Comparison of ENCODE assay signal across 22 cellular contexts in genomic region chr22:24796056-24796455, GRCh38. TPM values are rescaled to one million over a fixed set of nuclear protein-coding genes. Genes with fewer than 3 reads are reported as not detected.
DNase-seq lines count a peak whose midpoint lies in the region; ATAC-seq and TF ChIP-seq lines count a peak whose summit lies in the region.
"Had no signal": no experiment of that assay in that cellular context is flagged by ENCODE, and none has a peak within 500 bp of the region (broad histone marks: within the 10 kb centered on the region; RNA-seq: fewer than 3 reads in every experiment).

No MANE protein-coding gene starts in this region.

- no peaks in the 10 kb centered on the region for H3K36me3 ChIP-seq in IMR-90 (ENCODE audit: control insufficient read depth, insufficient read depth, low read length)
- no peaks in the 10 kb centered on the region for H3K36me3 ChIP-seq in tibial nerve
- H3K36me3 ChIP-seq: BE2C, BLaER1 had no signal

- dilution Hi-C loops in IMR-90 (cut with HindIII; ENCODE audit: low sequenced_read_pairs, unreplicated experiment): no loop called here

- H4K5ac ChIP-seq in IMR-90 (ENCODE audit: low read depth, low read length): no peak overlapping the region

- H3K4ac ChIP-seq in IMR-90 (ENCODE audit: low read depth, low read length): no peak overlapping the region

- H3K79me1 ChIP-seq in IMR-90 (ENCODE audit: low read depth in 1 of 2, low read length in 2 of 2): no peaks in the 10 kb centered on the region

- DNase-seq in IMR-90: no peak
- peak; percentile 11 for DNase-seq in MV-4-11 (lab: John Stamatoyannopoulos, UW)
- peak; percentile 7 for DNase-seq in islet precursor cell
- no peak for DNase-seq in tibial nerve (ENCODE audit: low spot score in 2 of 2)
- no peak for DNase-seq in DMS53 (lab: John Stamatoyannopoulos, UW)
- no peak for DNase-seq in NCI-H748 treated with DMSO at 0.1 percent for 48 hours (lab: John Stamatoyannopoulos, UW)
- DNase-seq: 8988T; ACHN; BE2C; C1 segment of cervical spinal cord; CD4-positive, alpha-beta memory T cell; CD4-positive, CD25-positive, alpha-beta regulatory T cell; CD8-positive, alpha-beta memory T cell; COR-L47; DMS 273 treated with DMSO at 0.1 percent for 48 hours; DMS153; DMS79 treated with DMSO at 0.1 percent for 48 hours; GF-D8 had no signal

- H3K9ac ChIP-seq in IMR-90 (ENCODE audit: low read depth, low read length): no peak overlapping the region
- H3K9ac ChIP-seq: BLaER1 had no signal

- H3K9me1 ChIP-seq in IMR-90 (ENCODE audit: insufficient read depth, low read length): no peaks in the 10 kb centered on the region

- TF ChIP-seq EP300 in tibial nerve (IDR thresholded peaks at IDR 0.05): no peak

- H3K4me2 ChIP-seq in IMR-90 (ENCODE audit: low read depth, low read length): no peak overlapping the region
- H3K4me2 ChIP-seq: BLaER1 had no signal

- CTCF ChIA-PET in IMR-90 (lab: Yijun Ruan, JAX): no interaction called here

- H3K18ac ChIP-seq in IMR-90 (ENCODE audit: low read depth, low read length): no peak overlapping the region

- no peak overlapping the region for H2BK20ac ChIP-seq in IMR-90 (ENCODE audit: low read depth, low read length)

- in situ Hi-C loops in IMR-90 (cut with MboI; ENCODE audit: low sequenced_read_pairs): no loop called here

- no peak overlapping the region for H2AK5ac ChIP-seq in IMR-90 (ENCODE audit: low read depth, low read length)

- H3K9me3 ChIP-seq in IMR-90 (ENCODE audit: control insufficient read depth, insufficient read depth, low read length) (no peaks in the 10 kb centered on the region), tibial nerve (no peaks in the 10 kb centered on the region)
- H3K9me3 ChIP-seq: BE2C, BLaER1 had no signal

- H2AFZ ChIP-seq in IMR-90 (replicated peaks; ENCODE audit: low read length, poor library complexity): no peak overlapping the region

- H3K27ac ChIP-seq in IMR-90 (ENCODE audit: insufficient read depth, low read length): no peak overlapping the region
- no peak overlapping the region for H3K27ac ChIP-seq in tibial nerve
- H3K27ac ChIP-seq: BLaER1 had no signal

- POLR2A ChIA-PET in IMR-90 (lab: Charles Lee; ENCODE audit: unreplicated experiment): no interaction called here

- no peaks in the 10 kb centered on the region for H3K4me1 ChIP-seq in IMR-90 (ENCODE audit: control insufficient read depth, insufficient read depth, low read length)
- H3K4me1 ChIP-seq in tibial nerve: no peaks in the 10 kb centered on the region
- H3K4me1 ChIP-seq: BLaER1 had no signal

- no peak for TF ChIP-seq RAD21 in IMR-90 (IDR thresholded peaks at IDR 0.05; ENCODE audit: low read length)

- TF ChIP-seq CTCF in IMR-90 (conservative IDR thresholded peaks at IDR 0.05; ENCODE audit: low read depth, low read length) (no peak), tibial nerve (IDR thresholded peaks at IDR 0.05) (no peak)

- H4K8ac ChIP-seq in IMR-90 (ENCODE audit: low read depth in 2 of 2, low read length in 2 of 2): no peak overlapping the region

- no peak overlapping the region for H4K91ac ChIP-seq in IMR-90 (ENCODE audit: insufficient read depth, low read depth, low read length)

- H3K56ac ChIP-seq in IMR-90 (ENCODE audit: extremely low read depth, insufficient read depth, low read length): no peak overlapping the region

- H3K23ac ChIP-seq in IMR-90 (ENCODE audit: low read depth, low read length): no peak overlapping the region

- H4K20me1 ChIP-seq in IMR-90 (ENCODE audit: insufficient read depth, low read length): no peaks in the 10 kb centered on the region
- H4K20me1 ChIP-seq: BLaER1 had no signal

- H3K27me3 ChIP-seq in IMR-90 (ENCODE audit: control insufficient read depth, insufficient read depth, low read length) (0 out of 2 replicates have a peak, but pooled peaks cover 2% of the 10 kb centered on the region), tibial nerve (no peaks in the 10 kb centered on the region)
- H3K27me3 ChIP-seq: BE2C, BLaER1 had no signal

- TF ChIP-seq POLR2A in IMR-90 (IDR thresholded peaks at IDR 0.05; ENCODE audit: low read depth, low read length) (no peak), tibial nerve (IDR thresholded peaks at IDR 0.05) (no peak)

- no peak overlapping the region for H2BK120ac ChIP-seq in IMR-90 (ENCODE audit: low read depth, low read length)

- no peak overlapping the region for H3K14ac ChIP-seq in IMR-90 (replicated peaks; ENCODE audit: low read depth, low read length)

- whole genome bisulfite sequencing in IMR-90 (ENCODE audit: extremely low coverage in 2 of 2, insufficient read length in 1 of 2), 2 experiments: 92% methylated on average over 2 of the region's 3 CpGs; no CpG with 5 or more reads in 1 of the 2 experiments
- WGBS in tibial nerve, 2 donors: 79 to 84% methylated on average over 3 of the region's 3 CpGs

- H3K4me3 ChIP-seq in IMR-90 (ENCODE audit: insufficient read depth, low read depth, low read length): no peak overlapping the region
- no peak overlapping the region for H3K4me3 ChIP-seq in tibial nerve
- H3K4me3 ChIP-seq: BLaER1 had no signal

- no TSS peak for BruUV-seq in IMR-90 (replicated peaks; lab: Mats Ljungman, UMichigan)

- ATAC-seq in IMR-90 (ENCODE audit: low read depth): no peak

- H2AK9ac ChIP-seq in IMR-90 (replicated peaks; ENCODE audit: low read depth, low read length, poor library complexity): no peak overlapping the region

- H2BK5ac ChIP-seq in IMR-90 (ENCODE audit: low read depth, low read length, poor library complexity, severe bottlenecking): no peak overlapping the region

- intact Hi-C loops in IMR-90 (cut with micrococcal nuclease): no loop called here

- no peak overlapping the region for H2BK15ac ChIP-seq in IMR-90 (ENCODE audit: low read depth, low read length)

TF ChIP-seq in IMR-90, 13 proteins besides CTCF, POLR2A, EP300 and RAD21:
- TF ChIP-seq MXI1 (IDR thresholded peaks at IDR 0.05; ENCODE audit: borderline replicate concordance, low read depth, low read length) (no peak), NFE2L2 (IDR thresholded peaks at IDR 0.05; ENCODE audit: low read depth, low read length) (no peak), RFX5 (IDR thresholded peaks at IDR 0.05; ENCODE audit: low read depth, low read length) (no peak), CEBPB (IDR thresholded peaks at IDR 0.05; ENCODE audit: low read depth, low read length) (peak; percentile 68), FOS (IDR thresholded peaks at IDR 0.05; ENCODE audit: low read depth, low read length) (no peak)

RNA-seq across cellular contexts. Expression of gene SGSM1, which starts 10.0 kb away (rescaled TPM):
- total RNA-seq in IMR-90 (2012; rRNA removed) (not detected in 2 replicates), tibial nerve (1 to 10 TPM in 1 of 4 donors, under 1 TPM in 3; 0.22 to 1.5 (median 0.70) TPM)
- not detected in 2 replicates for polyA plus RNA-seq in IMR-90 (2012; rRNA removed)
- polyA plus RNA-seq in IMR-90 (2012; cell fraction: cytosol; rRNA removed): not detected in 2 replicates
- not detected in 2 replicates for polyA plus RNA-seq in IMR-90 (2012; cell fraction: nucleus; rRNA removed; ENCODE audit: low replicate concordance)
- total RNA-seq: A673 had no signal
- polyA plus RNA-seq: AG04450, CD14-positive monocyte had no signal

RNA-seq across cellular contexts. Expression of gene PIWIL3, which starts 21.5 kb away (rescaled TPM):
- total RNA-seq in IMR-90 (2012; rRNA removed) (not detected in 2 replicates), tibial nerve (not detected)
- not detected in 2 replicates for polyA plus RNA-seq in IMR-90 (2012; rRNA removed)
- not detected in 2 replicates for polyA plus RNA-seq in IMR-90 (2012; cell fraction: cytosol; rRNA removed)
- polyA plus RNA-seq in IMR-90 (2012; cell fraction: nucleus; rRNA removed; ENCODE audit: low replicate concordance): not detected in 2 replicates
- total RNA-seq: A673; CD4-positive, alpha-beta memory T cell; CD4-positive, CD25-positive, alpha-beta regulatory T cell; CD8-positive, alpha-beta memory T cell had no signal
- polyA plus RNA-seq: CD14-positive monocyte; CD4-positive, alpha-beta memory T cell; CD4-positive, CD25-positive, alpha-beta regulatory T cell; CD8-positive, alpha-beta memory T cell had no signal

Comparison
In these comparisons a context has a peak if more than half of its experiments do, and no peak if none do; other contexts are left out.
1. DNase-seq: peak in MV-4-11 (single experiment) and islet precursor cell (single experiment); none in IMR-90 (single experiment), tibial nerve (0 of 2), DMS53 (single experiment) and NCI-H748 treated with DMSO at 0.1 percent for 48 hours (single experiment).